Comparison of ENCODE assay signal across 21 cellular contexts in genomic region chr5:139835656-139836055, GRCh38. TPM values are rescaled to one million over a fixed set of nuclear protein-coding genes. Genes with fewer than 3 reads are reported as not detected.
"Had no signal": no experiment of that assay in that cellular context is flagged by ENCODE, and none has a peak within 500 bp of the region (broad histone marks: within the 10 kb centered on the region; RNA-seq: fewer than 3 reads in every experiment).

No MANE protein-coding gene starts in this region.

- H3K9me3 Mint-ChIP-seq: activated T-helper 1 cell treated with anti-CD3 and anti-CD28 coated beads, Interleukin-12 subunit alpha, Interleukin-12 subunit beta, Interleukin-2, Interleukin-4 antibody, amounts not matched to agents 30 ng/mL and 10 ng/mL and 1 ng/mL, durations not matched to agents 14 hours and 24 hours and 36 hours; effector memory CD8-positive, alpha-beta T cell; T-helper 2 cell treated with Interferon-gamma antibody and Interleukin-4, amounts not matched to agents 5 μg/mL and 100 μg/mL, for 36 hours had no signal

- H3K4me3 Mint-ChIP-seq: activated T-helper 1 cell treated with anti-CD3 and anti-CD28 coated beads, Interleukin-12 subunit alpha, Interleukin-12 subunit beta, Interleukin-2, Interleukin-4 antibody, amounts not matched to agents 30 ng/mL and 10 ng/mL and 1 ng/mL, durations not matched to agents 14 hours and 24 hours and 36 hours; effector memory CD8-positive, alpha-beta T cell; naive thymus-derived CD4-positive, alpha-beta T cell; T-helper 2 cell treated with Interferon-gamma antibody and Interleukin-4, amounts not matched to agents 5 μg/mL and 100 μg/mL, for 36 hours had no signal

- H3K27ac ChIP-seq: brain microvascular endothelial cell, heart left ventricle, right atrium auricular region, tibial nerve, vagina had no signal

- DNase-seq: anterior cingulate cortex; brain microvascular endothelial cell; dermis blood vessel endothelial cell; effector memory CD8-positive, alpha-beta T cell; heart left ventricle; left colon; mammary epithelial cell; mucosa of descending colon; naive thymus-derived CD4-positive, alpha-beta T cell; nucleus accumbens; small intestine; stimulated activated CD4-positive, alpha-beta T cell treated with anti-CD3 and anti-CD28 coated beads, Interleukin-4, amount 100 ng/mL, for 24 hours; stimulated activated naive CD4-positive, alpha-beta T cell had no signal

- H3K4me3 ChIP-seq: heart left ventricle, mucosa of descending colon, right atrium auricular region, tibial nerve, vagina had no signal

- H3K4me1 Mint-ChIP-seq: naive thymus-derived CD4-positive, alpha-beta T cell had no signal

- H3K27ac Mint-ChIP-seq: activated T-helper 1 cell treated with anti-CD3 and anti-CD28 coated beads, Interleukin-12 subunit alpha, Interleukin-12 subunit beta, Interleukin-2, Interleukin-4 antibody, amounts not matched to agents 30 ng/mL and 10 ng/mL and 1 ng/mL, durations not matched to agents 14 hours and 24 hours and 36 hours; effector memory CD8-positive, alpha-beta T cell; T-helper 2 cell treated with Interferon-gamma antibody and Interleukin-4, amounts not matched to agents 5 μg/mL and 100 μg/mL, for 36 hours had no signal

- H3K36me3 ChIP-seq: brain microvascular endothelial cell, heart left ventricle, right atrium auricular region, tibial nerve, vagina had no signal

- H3K9me3 ChIP-seq: heart left ventricle, mucosa of descending colon, right atrium auricular region, tibial nerve, vagina had no signal

- ATAC-seq: activated CD4-positive, CD25-positive, alpha-beta regulatory T cell treated with anti-CD3 and anti-CD28 coated beads, Interleukin-2, amount 50 U/mL, for 24 hours; effector memory CD8-positive, alpha-beta T cell; heart left ventricle; left colon; mucosa of descending colon; naive thymus-derived CD4-positive, alpha-beta T cell had no signal

- H3K27me3 ChIP-seq: right atrium auricular region, tibial nerve, vagina had no signal

- H3K4me1 ChIP-seq: heart left ventricle, right atrium auricular region, tibial nerve, vagina had no signal

RNA-seq across cellular contexts. Expression of gene PSD2, which starts 40.0 kb away (rescaled TPM):
- total RNA-seq: activated CD8-positive, alpha-beta memory T cell treated with anti-CD3 and anti-CD28 coated beads for 36 hours; activated T-helper 1 cell treated with anti-CD3 and anti-CD28 coated beads, Interleukin-12 subunit alpha, Interleukin-12 subunit beta, Interleukin-2, Interleukin-4 antibody, amounts not matched to agents 30 ng/mL and 10 ng/mL and 1 ng/mL, durations not matched to agents 14 hours and 24 hours and 36 hours; epithelial cell of proximal tubule had no signal
- polyA plus RNA-seq: mammary epithelial cell; naive thymus-derived CD4-positive, alpha-beta T cell had no signal
